Comparison of ENCODE assay signal across 8 cellular contexts in genomic region chr14:33432407-33433023, GRCh38.
DNase-seq lines count a peak whose midpoint lies in the region; ATAC-seq and TF ChIP-seq lines count a peak whose summit lies in the region.

No MANE protein-coding gene starts in this region.

- intact Hi-C loops in activated CD8-positive, alpha-beta T cell treated with anti-CD3 and anti-CD28 coated beads for 36 hours (cut with micrococcal nuclease), result no loop called here

- H3K36me3 Mint-ChIP-seq in activated CD8-positive, alpha-beta T cell treated with anti-CD3 and anti-CD28 coated beads for 36 hours (ENCODE audit: low read depth), result no peaks in the 10 kb centered on the region
- no peaks in the 10 kb centered on the region for H3K36me3 Mint-ChIP-seq in natural killer cell treated with Interleukin-12 subunit alpha and Interleukin-12 subunit beta and Interleukin-15 and Interleukin-18, amount 100 ng/mL, for 72 hours

- peaks cover 7% of the 10 kb centered on the region for H3K4me1 Mint-ChIP-seq in activated CD8-positive, alpha-beta T cell treated with anti-CD3 and anti-CD28 coated beads for 36 hours (ENCODE audit: low read depth)
- H3K4me1 Mint-ChIP-seq in natural killer cell treated with Interleukin-12 subunit alpha and Interleukin-12 subunit beta and Interleukin-15 and Interleukin-18, amount 100 ng/mL, for 72 hours (ENCODE audit: low read depth in 2 of 2), result peaks cover 0 to 8% of the 10 kb centered on the region in 2 donors

- no peak overlapping the region for H3K27ac Mint-ChIP-seq in activated CD8-positive, alpha-beta T cell treated with anti-CD3 and anti-CD28 coated beads for 36 hours
- H3K27ac Mint-ChIP-seq in natural killer cell treated with Interleukin-12 subunit alpha and Interleukin-12 subunit beta and Interleukin-15 and Interleukin-18, amount 100 ng/mL, for 72 hours, result no peak overlapping the region

- DNase-seq in DMS153 treated with DMSO at 0.1 percent for 48 hours (lab: John Stamatoyannopoulos, UW; ENCODE audit: unreplicated experiment) (peak; percentile 28), MV-4-11 (lab: John Stamatoyannopoulos, UW) (peak; percentile 0), left kidney (ENCODE audit: low read depth, low spot score) (peak; percentile 58)
- DNase-seq in activated CD8-positive, alpha-beta T cell treated with anti-CD3 and anti-CD28 coated beads for 36 hours, result peak; percentile 28
- DNase-seq in stimulated activated CD4-positive, alpha-beta T cell treated with anti-CD3 and anti-CD28 coated beads, Interleukin-12 subunit alpha, Interleukin-12 subunit beta, amount 100 ng/mL, for 4 hours, result no peak
- DNase-seq in natural killer cell treated with Interleukin-12 subunit alpha and Interleukin-12 subunit beta and Interleukin-15 and Interleukin-18, amount 100 ng/mL, for 72 hours (ENCODE audit: low spot score), result no peak

- POLR2A ChIA-PET in activated CD8-positive, alpha-beta T cell treated with anti-CD3 and anti-CD28 coated beads for 36 hours (lab: Charles Lee), result no interaction called here

- no peaks in the 10 kb centered on the region for H3K9me3 Mint-ChIP-seq in activated CD8-positive, alpha-beta T cell treated with anti-CD3 and anti-CD28 coated beads for 36 hours
- H3K9me3 Mint-ChIP-seq in natural killer cell treated with Interleukin-12 subunit alpha and Interleukin-12 subunit beta and Interleukin-15 and Interleukin-18, amount 100 ng/mL, for 72 hours, result peaks cover 2% of the 10 kb centered on the region

- ATAC-seq in activated CD8-positive, alpha-beta T cell treated with anti-CD3 and anti-CD28 coated beads for 36 hours, result no peak
- ATAC-seq in GM21381 (IDR thresholded peaks at IDR 0.05; ENCODE audit: unreplicated experiment) (no peak), HG03135 (IDR thresholded peaks at IDR 0.05; ENCODE audit: unreplicated experiment) (no peak)
- no peak for ATAC-seq in natural killer cell treated with Interleukin-12 subunit alpha and Interleukin-12 subunit beta and Interleukin-15 and Interleukin-18, amount 100 ng/mL, for 72 hours

- CTCF ChIA-PET in activated CD8-positive, alpha-beta T cell treated with anti-CD3 and anti-CD28 coated beads for 36 hours (lab: Charles Lee), result interaction anchor here (0.6 kb wide), 1 partner anchor 21 kb away, joined by 3 read pairs; no protein-coding TSS in a partner anchor

- no peak overlapping the region for H3K4me3 Mint-ChIP-seq in activated CD8-positive, alpha-beta T cell treated with anti-CD3 and anti-CD28 coated beads for 36 hours
- no peak overlapping the region for H3K4me3 Mint-ChIP-seq in natural killer cell treated with Interleukin-12 subunit alpha and Interleukin-12 subunit beta and Interleukin-15 and Interleukin-18, amount 100 ng/mL, for 72 hours

- TF ChIP-seq CTCF in activated CD8-positive, alpha-beta T cell treated with anti-CD3 and anti-CD28 coated beads for 36 hours (IDR thresholded peaks at IDR 0.05), result no peak

- no peaks in the 10 kb centered on the region for H3K27me3 Mint-ChIP-seq in activated CD8-positive, alpha-beta T cell treated with anti-CD3 and anti-CD28 coated beads for 36 hours
- H3K27me3 Mint-ChIP-seq in natural killer cell treated with Interleukin-12 subunit alpha and Interleukin-12 subunit beta and Interleukin-15 and Interleukin-18, amount 100 ng/mL, for 72 hours, result no peaks in the 10 kb centered on the region

Comparison
In these comparisons a context has a peak if more than half of its experiments do, and no peak if none do; other contexts are left out.
1. DNase-seq: peak in DMS153 treated with DMSO at 0.1 percent for 48 hours (single experiment), MV-4-11 (single experiment), activated CD8-positive, alpha-beta T cell treated with anti-CD3 and anti-CD28 coated beads for 36 hours (single experiment) and left kidney (single experiment); none in stimulated activated CD4-positive, alpha-beta T cell treated with anti-CD3 and anti-CD28 coated beads, Interleukin-12 subunit alpha, Interleukin-12 subunit beta, amount 100 ng/mL, for 4 hours (single experiment) and natural killer cell treated with Interleukin-12 subunit alpha and Interleukin-12 subunit beta and Interleukin-15 and Interleukin-18, amount 100 ng/mL, for 72 hours (single experiment).